ENCODE assay signal across 8 cellular contexts in the genomic region with DNA sequence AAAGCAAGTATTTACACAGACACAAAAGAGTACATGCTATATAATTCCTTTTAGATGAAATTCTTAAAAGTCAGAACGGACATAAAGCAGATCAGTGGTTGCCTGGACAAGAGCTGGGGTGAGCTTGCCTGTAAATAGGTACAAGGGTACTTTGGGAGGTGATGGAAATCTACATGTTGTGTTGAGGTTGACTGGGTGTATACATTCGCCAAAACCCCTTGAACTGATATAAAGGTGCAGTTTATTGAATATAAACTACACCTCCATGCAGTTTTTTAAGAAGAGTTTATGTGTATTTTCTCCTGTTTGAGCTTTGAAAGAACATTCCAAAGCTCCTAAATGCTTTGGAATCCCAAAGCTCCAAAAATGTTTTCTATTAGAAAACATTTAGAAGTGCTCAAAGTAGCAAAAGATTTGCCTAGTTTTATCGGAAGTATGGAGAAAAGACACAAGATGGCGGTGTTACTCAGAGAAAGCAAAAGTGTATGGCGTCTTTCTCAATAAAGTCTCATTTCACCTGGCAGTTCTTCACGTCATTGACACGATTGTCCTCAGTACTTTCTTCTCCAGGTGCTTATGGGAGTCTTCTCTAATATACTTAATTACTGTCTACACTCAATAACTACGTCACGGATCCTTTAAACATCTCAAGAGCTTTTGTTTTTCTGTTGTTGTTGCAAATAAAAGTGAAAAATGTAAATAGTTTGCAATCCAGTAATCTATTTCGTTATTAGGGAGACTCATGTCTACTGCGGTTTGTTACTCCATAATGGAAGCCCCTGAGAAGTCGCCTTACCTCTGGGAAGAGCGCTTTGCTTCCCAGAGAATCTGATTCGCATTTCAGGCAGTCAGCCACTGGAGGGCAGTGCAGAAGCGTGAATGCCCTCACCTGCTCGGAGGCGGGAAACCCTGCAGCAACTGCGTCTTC.
DNase-seq lines count a peak whose midpoint lies in the region; ATAC-seq and TF ChIP-seq lines count a peak whose summit lies in the region.

No MANE protein-coding gene starts in this region.

- peak; percentile 88 for TF ChIP-seq CTCF in AG09319 (IDR thresholded peaks at IDR 0.05; ENCODE audit: low read depth, low read length)

- DNase-seq in AG09319 (ENCODE audit: extremely low read depth, low read depth) (peak; percentile 54), NCI-H510A (lab: John Stamatoyannopoulos, UW) (peak; percentile 80), ecto neural progenitor cell (ENCODE audit: low spot score) (peak; percentile 79), medulla oblongata (ENCODE audit: extremely low spot score) (peak; percentile 92)
- DNase-seq in activated CD4-positive, alpha-beta T cell treated with anti-CD3 and anti-CD28 coated beads, Interleukin-2, amount 50 U/mL, for 24 hours (ENCODE audit: low read depth in 1 of 2, low spot score in 1 of 2): peak; percentile 37 to 58
- peak; percentile 38 to 57 (median 48) for DNase-seq in stimulated activated CD4-positive, alpha-beta T cell treated with anti-CD3 and anti-CD28 coated beads, TNF-alpha, amount 100 ng/mL, for 48 hours (ENCODE audit: low read depth in 3 of 3)

- ATAC-seq in GM19035 (IDR thresholded peaks at IDR 0.05; ENCODE audit: unreplicated experiment) (peak; percentile 88), HG03460 (IDR thresholded peaks at IDR 0.05; ENCODE audit: unreplicated experiment) (peak; percentile 86)

Comparison
In these comparisons a context has a peak if more than half of its experiments do, and no peak if none do; other contexts are left out.
1. Peak in every context shown above with its lines: DNase-seq and ATAC-seq.